29 cellular contexts compared by ENCODE assay signal in the genomic region with DNA sequence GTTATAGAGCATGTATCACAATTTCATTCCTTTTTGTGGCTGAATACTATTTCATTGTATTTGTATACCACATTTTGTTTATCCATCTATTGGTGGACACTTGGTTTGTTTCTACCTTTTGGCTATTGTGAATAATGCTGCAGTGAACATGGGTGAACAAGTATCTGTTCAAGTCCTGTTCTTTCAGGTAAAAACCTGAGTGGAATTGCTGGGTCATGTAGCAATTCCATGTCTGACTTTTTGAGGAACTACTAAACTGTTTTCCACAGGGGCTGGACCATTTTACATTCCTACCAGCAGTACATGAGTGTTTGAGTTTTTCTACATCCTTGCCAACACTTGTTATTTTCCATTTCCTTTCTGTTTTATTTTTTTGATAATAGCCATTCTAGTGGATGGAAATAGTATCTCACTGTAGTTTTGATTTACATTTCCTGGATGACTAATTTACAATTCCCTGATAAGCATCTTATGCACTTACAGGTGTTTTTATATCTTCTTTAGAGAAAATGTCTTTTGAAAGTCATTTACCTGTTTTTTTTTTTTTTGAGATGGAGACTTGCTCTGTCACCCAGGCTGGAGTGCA. TPM values are rescaled to one million over a fixed set of nuclear protein-coding genes. Genes with fewer than 3 reads are reported as not detected.
DNase-seq lines count a peak whose midpoint lies in the region; ATAC-seq lines count a peak whose summit lies in the region.
"Had no signal": no experiment of that assay in that cellular context is flagged by ENCODE, and none has a peak within 500 bp of the region (broad histone marks: within the 10 kb centered on the region; RNA-seq: fewer than 3 reads in every experiment).

No MANE protein-coding gene starts in this region.

- H3K4me1 Mint-ChIP-seq in activated naive CD4-positive, alpha-beta T cell treated with anti-CD3 and anti-CD28 coated beads for 36 hours (ENCODE audit: low read depth) = peaks cover 61% of the 10 kb centered on the region
- peaks cover 36% of the 10 kb centered on the region for H3K4me1 Mint-ChIP-seq in activated naive CD8-positive, alpha-beta T cell treated with anti-CD3 and anti-CD28 coated beads for 36 hours
- H3K4me1 Mint-ChIP-seq in stimulated activated effector memory CD8-positive, alpha-beta T cell treated with anti-CD3 and anti-CD28 coated beads, Interleukin-12 subunit alpha, Interleukin-12 subunit beta, amount 100 ng/mL, for 72 hours = peaks cover 37% of the 10 kb centered on the region

- no peak for DNase-seq in activated naive CD4-positive, alpha-beta T cell treated with anti-CD3 and anti-CD28 coated beads for 36 hours
- DNase-seq in activated naive CD4-positive, alpha-beta T cell (lab: John Stamatoyannopoulos, UW) = no peak
- DNase-seq in LoVo (ENCODE audit: low spot score) = peak; percentile 9
- no peak for DNase-seq in activated naive CD8-positive, alpha-beta T cell treated with anti-CD3 and anti-CD28 coated beads for 36 hours
- DNase-seq in stimulated activated effector memory CD8-positive, alpha-beta T cell treated with anti-CD3 and anti-CD28 coated beads, Interleukin-12 subunit alpha, Interleukin-12 subunit beta, amount 100 ng/mL, for 72 hours (ENCODE audit: low spot score in 2 of 2) = peak in 1 of 2 donors; percentile 12
- DNase-seq in effector CD8-positive, alpha-beta T cell (lab: John Stamatoyannopoulos, UW) = no peak
- DNase-seq: activated CD4-positive, CD25-positive, alpha-beta regulatory T cell treated with anti-CD3 and anti-CD28 coated beads, Interleukin-2, amount 50 U/mL, for 72 hours; activated effector memory CD4-positive, alpha-beta T cell treated with Interleukin-2 at 50 U/mL for 16 hours; amniotic stem cell; COR-L47; hippocampal formation; IMR-90; NCI-H2107; NCI-H446; NCI-H748 treated with DMSO at 0.1 percent for 48 hours; occipital lobe; Peyer's patch; psoas muscle; SHP77; sigmoid colon; stimulated activated CD4-positive, alpha-beta T cell treated with anti-CD3 and anti-CD28 coated beads, Interleukin-12 subunit alpha, Interleukin-12 subunit beta, amount 100 ng/mL, for 4 hours; stimulated activated CD4-positive, alpha-beta T cell treated with anti-CD3 and anti-CD28 coated beads, Interleukin-2, amount 100 ng/mL, for 48 hours; transverse colon had no signal

- H3K4me3 Mint-ChIP-seq in activated naive CD4-positive, alpha-beta T cell treated with anti-CD3 and anti-CD28 coated beads for 36 hours = no peak overlapping the region
- no peak overlapping the region for H3K4me3 Mint-ChIP-seq in activated naive CD8-positive, alpha-beta T cell treated with anti-CD3 and anti-CD28 coated beads for 36 hours
- H3K4me3 Mint-ChIP-seq in stimulated activated effector memory CD8-positive, alpha-beta T cell treated with anti-CD3 and anti-CD28 coated beads, Interleukin-12 subunit alpha, Interleukin-12 subunit beta, amount 100 ng/mL, for 72 hours = no peak overlapping the region
- H3K4me3 Mint-ChIP-seq: natural killer cell treated with Interleukin-12 subunit alpha and Interleukin-12 subunit beta and Interleukin-15 and Interleukin-18, amount 100 ng/mL, for 72 hours had no signal

- intact Hi-C loops in activated naive CD4-positive, alpha-beta T cell treated with anti-CD3 and anti-CD28 coated beads for 36 hours (cut with micrococcal nuclease) = no loop called here

- no peaks in the 10 kb centered on the region for H3K27me3 Mint-ChIP-seq in activated naive CD4-positive, alpha-beta T cell treated with anti-CD3 and anti-CD28 coated beads for 36 hours (ENCODE audit: low read depth)
- H3K27me3 Mint-ChIP-seq in activated naive CD8-positive, alpha-beta T cell treated with anti-CD3 and anti-CD28 coated beads for 36 hours = no peaks in the 10 kb centered on the region
- H3K27me3 Mint-ChIP-seq: natural killer cell treated with Interleukin-12 subunit alpha and Interleukin-12 subunit beta and Interleukin-15 and Interleukin-18, amount 100 ng/mL, for 72 hours had no signal

- peak overlapping the region; percentile 82 for H3K27ac Mint-ChIP-seq in activated naive CD4-positive, alpha-beta T cell treated with anti-CD3 and anti-CD28 coated beads for 36 hours
- H3K27ac Mint-ChIP-seq in activated naive CD8-positive, alpha-beta T cell treated with anti-CD3 and anti-CD28 coated beads for 36 hours = peak overlapping the region; percentile 77
- H3K27ac Mint-ChIP-seq in stimulated activated effector memory CD8-positive, alpha-beta T cell treated with anti-CD3 and anti-CD28 coated beads, Interleukin-12 subunit alpha, Interleukin-12 subunit beta, amount 100 ng/mL, for 72 hours = peak overlapping the region; percentile 89
- H3K27ac Mint-ChIP-seq: natural killer cell treated with Interleukin-12 subunit alpha and Interleukin-12 subunit beta and Interleukin-15 and Interleukin-18, amount 100 ng/mL, for 72 hours had no signal

- ATAC-seq in stimulated activated effector memory CD8-positive, alpha-beta T cell treated with anti-CD3 and anti-CD28 coated beads, Interleukin-12 subunit alpha, Interleukin-12 subunit beta, amount 100 ng/mL, for 72 hours = no peak
- no peak for ATAC-seq in esophagus mucosa
- ATAC-seq: natural killer cell treated with Interleukin-12 subunit alpha and Interleukin-12 subunit beta and Interleukin-15 and Interleukin-18, amount 100 ng/mL, for 72 hours; psoas muscle had no signal

- H3K36me3 Mint-ChIP-seq in activated naive CD4-positive, alpha-beta T cell treated with anti-CD3 and anti-CD28 coated beads for 36 hours (ENCODE audit: low read depth) = peaks cover 25% of the 10 kb centered on the region
- peaks cover 56% of the 10 kb centered on the region for H3K36me3 Mint-ChIP-seq in activated naive CD8-positive, alpha-beta T cell treated with anti-CD3 and anti-CD28 coated beads for 36 hours
- peaks cover 20% of the 10 kb centered on the region for H3K36me3 Mint-ChIP-seq in stimulated activated effector memory CD8-positive, alpha-beta T cell treated with anti-CD3 and anti-CD28 coated beads, Interleukin-12 subunit alpha, Interleukin-12 subunit beta, amount 100 ng/mL, for 72 hours
- H3K36me3 Mint-ChIP-seq: natural killer cell treated with Interleukin-12 subunit alpha and Interleukin-12 subunit beta and Interleukin-15 and Interleukin-18, amount 100 ng/mL, for 72 hours had no signal

- CTCF ChIA-PET in activated naive CD4-positive, alpha-beta T cell treated with anti-CD3 and anti-CD28 coated beads for 36 hours (lab: Charles Lee) = interaction anchor here (0.8 kb wide), 1 partner anchor 11 kb away, joined by 3 read pairs; no protein-coding TSS in a partner anchor

- H3K9me3 Mint-ChIP-seq in activated naive CD4-positive, alpha-beta T cell treated with anti-CD3 and anti-CD28 coated beads for 36 hours = peaks cover 5% of the 10 kb centered on the region
- H3K9me3 Mint-ChIP-seq in activated naive CD8-positive, alpha-beta T cell treated with anti-CD3 and anti-CD28 coated beads for 36 hours = peaks cover 16% of the 10 kb centered on the region
- no peaks in the 10 kb centered on the region for H3K9me3 Mint-ChIP-seq in stimulated activated effector memory CD8-positive, alpha-beta T cell treated with anti-CD3 and anti-CD28 coated beads, Interleukin-12 subunit alpha, Interleukin-12 subunit beta, amount 100 ng/mL, for 72 hours
- H3K9me3 Mint-ChIP-seq: natural killer cell treated with Interleukin-12 subunit alpha and Interleukin-12 subunit beta and Interleukin-15 and Interleukin-18, amount 100 ng/mL, for 72 hours had no signal

RNA-seq across cellular contexts. Expression of a gene that starts 12.2 kb away (rescaled TPM):
- total RNA-seq in activated naive CD4-positive, alpha-beta T cell treated with anti-CD3 and anti-CD28 coated beads for 36 hours = 10 to 100 TPM; 74.6 to 82.0 TPM
- 10 to 100 TPM; 71.0 to 75.8 TPM for total RNA-seq in activated naive CD8-positive, alpha-beta T cell treated with anti-CD3 and anti-CD28 coated beads for 36 hours
- 25.3 TPM for total RNA-seq in esophagus mucosa
- total RNA-seq: G401 had no signal

RNA-seq across cellular contexts. Expression of a gene that starts 18.0 kb away (rescaled TPM):
- not detected for total RNA-seq in activated naive CD4-positive, alpha-beta T cell treated with anti-CD3 and anti-CD28 coated beads for 36 hours
- total RNA-seq in activated naive CD8-positive, alpha-beta T cell treated with anti-CD3 and anti-CD28 coated beads for 36 hours = not detected
- total RNA-seq in esophagus mucosa = not detected
- total RNA-seq: cerebellum; G401; IMR-90; lung; mucosa of gallbladder; natural killer cell treated with Interleukin-12 subunit alpha and Interleukin-12 subunit beta and Interleukin-15 and Interleukin-18, amount 100 ng/mL, for 72 hours; occipital lobe; Peyer's patch; psoas muscle; sigmoid colon; transverse colon had no signal

RNA-seq across cellular contexts. Expression of a gene that starts 43.4 kb away (rescaled TPM):
- total RNA-seq in activated naive CD4-positive, alpha-beta T cell treated with anti-CD3 and anti-CD28 coated beads for 36 hours = not detected
- not detected for total RNA-seq in activated naive CD8-positive, alpha-beta T cell treated with anti-CD3 and anti-CD28 coated beads for 36 hours
- total RNA-seq in esophagus mucosa = 1.1 TPM
- total RNA-seq: cerebellum, G401, occipital lobe, Peyer's patch, sigmoid colon had no signal

RNA-seq across cellular contexts. Expression of a gene that starts 49.1 kb away (rescaled TPM):
- 100 to 1,000 TPM; 107 to 125 TPM for total RNA-seq in activated naive CD4-positive, alpha-beta T cell treated with anti-CD3 and anti-CD28 coated beads for 36 hours
- 100 to 1,000 TPM; 103 to 108 TPM for total RNA-seq in activated naive CD8-positive, alpha-beta T cell treated with anti-CD3 and anti-CD28 coated beads for 36 hours
- 165 TPM for total RNA-seq in esophagus mucosa
- total RNA-seq: G401 had no signal

RNA-seq across cellular contexts. Expression of a gene that starts 56.6 kb away (rescaled TPM):
- total RNA-seq in activated naive CD4-positive, alpha-beta T cell treated with anti-CD3 and anti-CD28 coated beads for 36 hours = under 1 TPM; 0.72 to 0.76 TPM
- total RNA-seq in activated naive CD8-positive, alpha-beta T cell treated with anti-CD3 and anti-CD28 coated beads for 36 hours = not detected
- total RNA-seq in esophagus mucosa = 1.7 TPM
- total RNA-seq: G401 had no signal
